Comparison of ENCODE assay signal across 27 cellular contexts in genomic region chr12:31265722-31266121, GRCh38.
"Had no signal": no experiment of that assay in that cellular context is flagged by ENCODE, and none has a peak within 500 bp of the region (broad histone marks: within the 10 kb centered on the region; RNA-seq: fewer than 3 reads in every experiment).

No MANE protein-coding gene starts in this region.

- H2AFZ ChIP-seq: parathyroid adenoma had no signal

- H3K27me3 ChIP-seq: gastrocnemius medialis, stomach, tibial artery, uterus had no signal

- H3K36me3 ChIP-seq: gastrocnemius medialis, stomach, tibial artery, uterus had no signal

- H3K27ac ChIP-seq: gastrocnemius medialis, parathyroid adenoma, psoas muscle, stomach, tibial artery, uterus had no signal

- H3K4me1 Mint-ChIP-seq: immature natural killer cell; neural crest cell; stimulated activated naive B cell treated with anti-CD40 and anti-IgM and Interleukin-4, amounts not matched to agents 10 μg/mL and 1 μg/mL and 100 μg/mL, for 72 hours; T-helper 17 cell had no signal

- H3K4me3 Mint-ChIP-seq: activated T-cell treated with anti-CD3 and anti-CD28 coated beads, Interleukin-2, amount 50 U/mL, for 72 hours; immature natural killer cell; naive thymus-derived CD8-positive, alpha-beta T cell; neural crest cell; stimulated activated naive B cell treated with anti-CD40 and anti-IgM and Interleukin-4, amounts not matched to agents 10 μg/mL and 1 μg/mL and 100 μg/mL, for 72 hours; T-helper 17 cell had no signal

- H3K9ac ChIP-seq: parathyroid adenoma had no signal

- FAIRE-seq: bronchial epithelial cell, colon had no signal

- DNase-seq: activated CD4-positive, alpha-beta T cell treated with anti-CD3 and anti-CD28 coated beads for 4 hours; activated CD4-positive, alpha-beta T cell treated with anti-CD3 and anti-CD28 coated beads, Interleukin-2, amount 50 U/mL, for 4 hours; activated naive CD4-positive, alpha-beta T cell; activated T-cell treated with anti-CD3 and anti-CD28 coated beads for 4 hours; activated T-cell treated with anti-CD3 and anti-CD28 coated beads, Interleukin-2, amount 50 U/mL, for 72 hours; dermis blood vessel endothelial cell; effector CD8-positive, alpha-beta T cell; gastrocnemius medialis; glutamatergic neuron; hippocampal formation; immature natural killer cell; naive thymus-derived CD8-positive, alpha-beta T cell; nucleus accumbens; psoas muscle; stimulated activated CD4-positive, alpha-beta T cell treated with anti-CD3 and anti-CD28 coated beads, Interleukin-15, amount 100 ng/mL, for 24 hours; stimulated activated CD4-positive, alpha-beta T cell treated with anti-CD3 and anti-CD28 coated beads, Interleukin-2, amount 100 ng/mL, for 24 hours; stimulated activated naive B cell treated with anti-CD40 and anti-IgM and Interleukin-4, amounts not matched to agents 10 μg/mL and 1 μg/mL and 100 μg/mL, for 72 hours; stomach; T-helper 17 cell; tibial artery; uterus had no signal

- H3K27me3 Mint-ChIP-seq: naive thymus-derived CD8-positive, alpha-beta T cell; stimulated activated naive B cell treated with anti-CD40 and anti-IgM and Interleukin-4, amounts not matched to agents 10 μg/mL and 1 μg/mL and 100 μg/mL, for 72 hours; T-helper 17 cell had no signal

- H3K4me1 ChIP-seq: gastrocnemius medialis, parathyroid adenoma, psoas muscle, stomach, tibial artery, uterus had no signal

- H3K9me3 ChIP-seq: gastrocnemius medialis, psoas muscle, stomach, tibial artery, uterus had no signal

- H3K79me2 ChIP-seq: parathyroid adenoma had no signal

- ATAC-seq: gastrocnemius medialis; naive thymus-derived CD8-positive, alpha-beta T cell; psoas muscle; stimulated activated naive B cell treated with anti-CD40 and anti-IgM and Interleukin-4, amounts not matched to agents 10 μg/mL and 1 μg/mL and 100 μg/mL, for 72 hours; T-helper 17 cell had no signal

- H3K4me3 ChIP-seq: gastrocnemius medialis, psoas muscle, smooth muscle cell, stomach, tibial artery, uterus had no signal

- H3K9me3 Mint-ChIP-seq: activated naive CD4-positive, alpha-beta T cell treated with anti-CD3 and anti-CD28 coated beads, Interleukin-2, amount 50 U/mL, for 72 hours; activated T-cell treated with anti-CD3 and anti-CD28 coated beads, Interleukin-2, amount 50 U/mL, for 72 hours; immature natural killer cell; naive thymus-derived CD8-positive, alpha-beta T cell; neural crest cell; stimulated activated naive B cell treated with anti-CD40 and anti-IgM and Interleukin-4, amounts not matched to agents 10 μg/mL and 1 μg/mL and 100 μg/mL, for 72 hours had no signal

- H3K27ac Mint-ChIP-seq: activated naive CD4-positive, alpha-beta T cell treated with anti-CD3 and anti-CD28 coated beads, Interleukin-2, amount 50 U/mL, for 72 hours; immature natural killer cell; naive thymus-derived CD8-positive, alpha-beta T cell; stimulated activated naive B cell treated with anti-CD40 and anti-IgM and Interleukin-4, amounts not matched to agents 10 μg/mL and 1 μg/mL and 100 μg/mL, for 72 hours; T-helper 17 cell had no signal

- H3K4me2 ChIP-seq: smooth muscle cell had no signal
